ENCODE assay signal across 8 cellular contexts in genomic region chr1:210328032-210328745, GRCh38. TPM values are rescaled to one million over a fixed set of nuclear protein-coding genes. Genes with fewer than 3 reads are reported as not detected.
A peak's percentile ranks its signal among the peaks of the same experiment; 100 is the strongest.
DNase-seq lines count a peak whose midpoint lies in the region; ATAC-seq and TF ChIP-seq lines count a peak whose summit lies in the region.

No MANE protein-coding gene starts in this region.

- peak overlapping the region; percentile 89 for H3K4me3 Mint-ChIP-seq in activated T-cell treated with anti-CD3 and anti-CD28 coated beads, Interleukin-2, amount 50 U/mL, for 24 hours

- ATAC-seq in activated naive CD4-positive, alpha-beta T cell treated with anti-CD3 and anti-CD28 coated beads, Interleukin-2, amount 50 U/mL, for 72 hours = no peak
- ATAC-seq in HG03354 (IDR thresholded peaks at IDR 0.05; ENCODE audit: poor library complexity, severe bottlenecking, unreplicated experiment) = no peak

- no peak for DNase-seq in activated T-cell treated with anti-CD3 and anti-CD28 coated beads, Interleukin-2, amount 50 U/mL, for 24 hours
- DNase-seq in activated T-cell treated with anti-CD3 and anti-CD28 coated beads, Interleukin-2, amount 50 U/mL, for 48 hours = no peak
- DNase-seq in activated naive CD4-positive, alpha-beta T cell treated with anti-CD3 and anti-CD28 coated beads, Interleukin-2, amount 50 U/mL, for 72 hours (ENCODE audit: low spot score in 2 of 2) = no peak
- DNase-seq in iPS DF 6.9 (ENCODE audit: low read depth, low spot score) (no peak), smooth muscle cell (lab: John Stamatoyannopoulos, UW; ENCODE audit: unreplicated experiment) (no peak), cortex of kidney (lab: John Stamatoyannopoulos, UW) (no peak)
- no peak for DNase-seq in stimulated activated CD8-positive, alpha-beta memory T cell treated with anti-CD3 and anti-CD28 coated beads, Interleukin-4, amount 100 ng/mL, for 48 hours

- H3K27ac ChIP-seq in iPS DF 6.9 (ENCODE audit: low read length) (no peak overlapping the region), smooth muscle cell (ENCODE audit: low read depth) (peak overlapping the region; percentile 42)

- H3K27me3 ChIP-seq in iPS DF 6.9 (ENCODE audit: control insufficient read depth, insufficient read depth, low read length) = peaks cover 50% of the 10 kb centered on the region
- H3K27me3 ChIP-seq in smooth muscle cell (ENCODE audit: low read depth) = no peaks in the 10 kb centered on the region

- peaks cover 3% of the 10 kb centered on the region for H3K36me3 Mint-ChIP-seq in activated T-cell treated with anti-CD3 and anti-CD28 coated beads, Interleukin-2, amount 50 U/mL, for 24 hours (ENCODE audit: low read depth)
- H3K36me3 Mint-ChIP-seq in activated naive CD4-positive, alpha-beta T cell treated with anti-CD3 and anti-CD28 coated beads, Interleukin-2, amount 50 U/mL, for 72 hours = peaks cover 4% of the 10 kb centered on the region in 2 donors

- no peaks in the 10 kb centered on the region for H3K4me1 ChIP-seq in iPS DF 6.9 (ENCODE audit: control insufficient read depth, insufficient read depth, low read length)
- H3K4me1 ChIP-seq in smooth muscle cell (ENCODE audit: low read depth) = peaks cover 3% of the 10 kb centered on the region

- H3K36me3 ChIP-seq in iPS DF 6.9 (ENCODE audit: control insufficient read depth, insufficient read depth, low read length) = no peaks in the 10 kb centered on the region
- no peaks in the 10 kb centered on the region for H3K36me3 ChIP-seq in smooth muscle cell (ENCODE audit: low read depth)

- peaks cover 41% of the 10 kb centered on the region for H3K4me1 Mint-ChIP-seq in activated T-cell treated with anti-CD3 and anti-CD28 coated beads, Interleukin-2, amount 50 U/mL, for 24 hours (ENCODE audit: low read depth)

- TF ChIP-seq CTCF in smooth muscle cell (IDR thresholded peaks at IDR 0.05; ENCODE audit: borderline replicate concordance, insufficient read depth, poor library complexity, severe bottlenecking) = no peak

- H3K9ac ChIP-seq in smooth muscle cell (ENCODE audit: low read depth) = no peak overlapping the region

- no CpG with 5 or more reads among the region's 19 CpGs for WGBS in iPS DF 6.9 (ENCODE audit: insufficient coverage, insufficient read length)
- 29% methylated on average over 19 of the region's 19 CpGs for WGBS in smooth muscle cell (ENCODE audit: low lambda C conversion rate)

- H3K9me3 ChIP-seq in iPS DF 6.9 (ENCODE audit: control insufficient read depth, insufficient read depth, low read length) (no peaks in the 10 kb centered on the region), smooth muscle cell (replicated peaks; ENCODE audit: low read depth) (no peaks in the 10 kb centered on the region)

- peak overlapping the region; percentile 63; the same call in 1 of the 2 replicates for H3K4me3 ChIP-seq in iPS DF 6.9 (ENCODE audit: low read length)
- H3K4me3 ChIP-seq in smooth muscle cell = peak overlapping the region; percentile 85

- H3K79me2 ChIP-seq in smooth muscle cell (ENCODE audit: low read depth) = no peaks in the 10 kb centered on the region

- H3K4me2 ChIP-seq in smooth muscle cell = peak overlapping the region; percentile 95

- peak overlapping the region; percentile 97 for H2AFZ ChIP-seq in smooth muscle cell (ENCODE audit: low read depth)

- no peaks in the 10 kb centered on the region for H3F3A ChIP-seq in smooth muscle cell (ENCODE audit: low read depth)

- H3K27me3 Mint-ChIP-seq in activated T-cell treated with anti-CD3 and anti-CD28 coated beads, Interleukin-2, amount 50 U/mL, for 24 hours = peaks cover 36% of the 10 kb centered on the region

- H3K9me3 Mint-ChIP-seq in activated T-cell treated with anti-CD3 and anti-CD28 coated beads, Interleukin-2, amount 50 U/mL, for 24 hours = peaks cover 2% of the 10 kb centered on the region
- peaks cover 0 to 10% of the 10 kb centered on the region in 2 donors for H3K9me3 Mint-ChIP-seq in activated naive CD4-positive, alpha-beta T cell treated with anti-CD3 and anti-CD28 coated beads, Interleukin-2, amount 50 U/mL, for 72 hours

- H3K27ac Mint-ChIP-seq in activated T-cell treated with anti-CD3 and anti-CD28 coated beads, Interleukin-2, amount 50 U/mL, for 24 hours = peak overlapping the region; percentile 59
- peak overlapping the region; percentile 86 to 90 for H3K27ac Mint-ChIP-seq in activated naive CD4-positive, alpha-beta T cell treated with anti-CD3 and anti-CD28 coated beads, Interleukin-2, amount 50 U/mL, for 72 hours

- H4K20me1 ChIP-seq in smooth muscle cell (ENCODE audit: low read depth) = no peaks in the 10 kb centered on the region

RNA-seq across cellular contexts. Expression of gene HHAT, which starts 0.5 kb away (rescaled TPM):
- total RNA-seq in activated naive CD4-positive, alpha-beta T cell treated with anti-CD3 and anti-CD28 coated beads, Interleukin-2, amount 50 U/mL, for 72 hours = 1 to 10 TPM in 1 of 2 donors, under 1 TPM in 1; 0.59 to 1.9 TPM
- total RNA-seq in smooth muscle cell = 9.8 and 11.4 TPM in 2 replicates
- 4.6 and 8.8 TPM in 2 replicates for polyA plus RNA-seq in smooth muscle cell
